15 cellular contexts compared by ENCODE assay signal in genomic region chr20:10807013-10807412, GRCh38.
DNase-seq lines count a peak whose midpoint lies in the region; ATAC-seq and TF ChIP-seq lines count a peak whose summit lies in the region.
"Had no signal": no experiment of that assay in that cellular context is flagged by ENCODE, and none has a peak within 500 bp of the region (broad histone marks: within the 10 kb centered on the region; RNA-seq: fewer than 3 reads in every experiment).

No MANE protein-coding gene starts in this region.

- H3K27ac ChIP-seq in BLaER1 treated with 17β-estradiol and CSF1 and Interleukin-3, amounts not matched to agents 10 nM and 100 nM = no peak overlapping the region
- no peak overlapping the region for H3K27ac ChIP-seq in mesendoderm (ENCODE audit: low read depth, low read length)

- H4K5ac ChIP-seq in mesendoderm (ENCODE audit: low read length) = no peak overlapping the region

- H3K18ac ChIP-seq in mesendoderm (ENCODE audit: low read length) = no peak overlapping the region

- DNase-seq in WTC11 (ENCODE audit: low spot score) = no peak
- peak; percentile 9 for DNase-seq in iPS DF 19.7 (ENCODE audit: low read depth, low spot score)
- DNase-seq in mesendoderm = peak; percentile 47
- no peak for DNase-seq in DMS53 treated with DMSO at 0.1 percent for 48 hours (lab: John Stamatoyannopoulos, UW; ENCODE audit: unreplicated experiment)
- DNase-seq in cortex of kidney (lab: John Stamatoyannopoulos, UW) = no peak
- DNase-seq: C1 segment of cervical spinal cord; CD4-positive, CD25-positive, alpha-beta regulatory T cell; CD8-positive, alpha-beta memory T cell; COR-L47; DMS 273 treated with DMSO at 0.1 percent for 48 hours; DMS53; H9 had no signal

- H3K27me3 Mint-ChIP-seq in WTC11 (ENCODE audit: low read depth) = no peaks in the 10 kb centered on the region
- H3K27me3 Mint-ChIP-seq: B cell; CD4-positive, CD25-positive, alpha-beta regulatory T cell had no signal

- H3K36me3 Mint-ChIP-seq in WTC11 = no peaks in the 10 kb centered on the region
- H3K36me3 Mint-ChIP-seq: CD4-positive, CD25-positive, alpha-beta regulatory T cell; CD8-positive, alpha-beta memory T cell had no signal

- H2AK5ac ChIP-seq in mesendoderm (ENCODE audit: low read length) = no peak overlapping the region

- H3K79me1 ChIP-seq in mesendoderm (ENCODE audit: low read length) = no peaks in the 10 kb centered on the region

- no peak overlapping the region for H2BK15ac ChIP-seq in mesendoderm (replicated peaks; ENCODE audit: low read depth)

- H3K56ac ChIP-seq in mesendoderm (ENCODE audit: low read length) = no peak overlapping the region

- CTCF ChIA-PET in WTC11 (lab: Charles Lee) = interaction anchor here (1.6 kb wide), 1 partner anchor 133 kb away, joined by 6 read pairs; the partner anchor contains the start of gene JAG1

- H2BK5ac ChIP-seq in mesendoderm (ENCODE audit: low read length) = no peak overlapping the region

- POLR2A ChIA-PET in WTC11 (lab: Charles Lee) = no interaction called here

- no peak overlapping the region for H3K4ac ChIP-seq in mesendoderm (ENCODE audit: low read depth, low read length)

- H3K4me3 Mint-ChIP-seq in WTC11 = no peak overlapping the region
- H3K4me3 Mint-ChIP-seq: B cell; CD4-positive, CD25-positive, alpha-beta regulatory T cell; CD8-positive, alpha-beta memory T cell; H9 had no signal

- no peak overlapping the region for H3K23ac ChIP-seq in mesendoderm (ENCODE audit: low read length)

- H2BK120ac ChIP-seq in mesendoderm (ENCODE audit: low read depth, low read length) = no peak overlapping the region

- H3K4me3 ChIP-seq in BLaER1 treated with 17β-estradiol and CSF1 and Interleukin-3, amounts not matched to agents 10 nM and 100 nM = no peak overlapping the region
- H3K4me3 ChIP-seq in mesendoderm (ENCODE audit: low read length) = no peak overlapping the region

- peaks cover 11% of the 10 kb centered on the region for H3K9me3 Mint-ChIP-seq in WTC11
- H3K9me3 Mint-ChIP-seq: CD8-positive, alpha-beta memory T cell; H9 had no signal

- H3K9ac ChIP-seq in BLaER1 treated with 17β-estradiol and CSF1 and Interleukin-3, amounts not matched to agents 10 nM and 100 nM = no peak overlapping the region
- no peak overlapping the region for H3K9ac ChIP-seq in mesendoderm (ENCODE audit: low read length)

- H3K36me3 ChIP-seq in BLaER1 treated with 17β-estradiol and CSF1 and Interleukin-3, amounts not matched to agents 10 nM and 100 nM = no peaks in the 10 kb centered on the region
- no peaks in the 10 kb centered on the region for H3K36me3 ChIP-seq in mesendoderm (ENCODE audit: control insufficient read depth, insufficient read depth, low read length)

- H3K27ac Mint-ChIP-seq in WTC11 = 0 out of 2 replicates have a peak overlapping the region, but pooled peaks have one; percentile 20
- H3K27ac Mint-ChIP-seq: B cell; CD4-positive, CD25-positive, alpha-beta regulatory T cell; CD8-positive, alpha-beta memory T cell; H9 had no signal

- peak overlapping the region in 8 of 11 experiments; percentile 23 to 46 (median 35); a peak in 7 of 22 replicates for H3K4me2 ChIP-seq in BLaER1 treated with 17β-estradiol and CSF1 and Interleukin-3, amounts not matched to agents 10 nM and 100 nM
- H3K4me2 ChIP-seq in mesendoderm (ENCODE audit: low read length) = no peak overlapping the region

- WGBS in mesendoderm (ENCODE audit: extremely low coverage, insufficient coverage, low lambda C conversion rate) = no CpG with 5 or more reads among the region's 1 CpG

- peaks cover 13% of the 10 kb centered on the region for H3K4me1 Mint-ChIP-seq in WTC11
- H3K4me1 Mint-ChIP-seq: B cell; CD8-positive, alpha-beta memory T cell had no signal

- ATAC-seq in WTC11 (peak; percentile 82), GM18520 (IDR thresholded peaks at IDR 0.05; ENCODE audit: unreplicated experiment) (no peak)

- no peaks in the 10 kb centered on the region for H4K20me1 ChIP-seq in BLaER1 treated with 17β-estradiol and CSF1 and Interleukin-3, amounts not matched to agents 10 nM and 100 nM

- no peak overlapping the region for H4K8ac ChIP-seq in mesendoderm (ENCODE audit: low read depth, low read length)

- H3K9me3 ChIP-seq in BLaER1 treated with 17β-estradiol and CSF1 and Interleukin-3, amounts not matched to agents 10 nM and 100 nM (replicated peaks in 1 of 11) = no peaks in the 10 kb centered on the region

- no peaks in the 10 kb centered on the region for H3K79me2 ChIP-seq in mesendoderm (ENCODE audit: control insufficient read depth, insufficient read depth, low read length)

- no peaks in the 10 kb centered on the region for H3K27me3 ChIP-seq in BLaER1 treated with 17β-estradiol and CSF1 and Interleukin-3, amounts not matched to agents 10 nM and 100 nM
- no peaks in the 10 kb centered on the region for H3K27me3 ChIP-seq in mesendoderm (ENCODE audit: insufficient read depth, low read length, poor library complexity)

- TF ChIP-seq CTCF in WTC11 (IDR thresholded peaks at IDR 0.05) = no peak

- peaks cover 0 to 23% (median 14%) of the 10 kb centered on the region in 10 experiments; a peak in 16 of 20 replicates for H3K4me1 ChIP-seq in BLaER1 treated with 17β-estradiol and CSF1 and Interleukin-3, amounts not matched to agents 10 nM and 100 nM
- H3K4me1 ChIP-seq in mesendoderm (ENCODE audit: control insufficient read depth, low read depth, low read length) = no peaks in the 10 kb centered on the region

TF ChIP-seq in WTC11, 78 proteins besides CTCF, POLR2A, EP300 and RAD21:
- no peak for TF ChIP-seq AFF4 (CRISPR knock-in tag; IDR thresholded peaks at IDR 0.05; ENCODE audit: borderline replicate concordance)
- no peak for TF ChIP-seq TCF7 (CRISPR knock-in tag; IDR thresholded peaks at IDR 0.05; ENCODE audit: low read depth)

Comparison
In these comparisons a context has a peak if more than half of its experiments do, and no peak if none do; other contexts are left out.
1. DNase-seq: peak in iPS DF 19.7 (single experiment) and mesendoderm (single experiment); none in WTC11 (single experiment), DMS53 treated with DMSO at 0.1 percent for 48 hours (single experiment) and cortex of kidney (single experiment).